Comparison of ENCODE assay signal across 8 cellular contexts in the genomic region with DNA sequence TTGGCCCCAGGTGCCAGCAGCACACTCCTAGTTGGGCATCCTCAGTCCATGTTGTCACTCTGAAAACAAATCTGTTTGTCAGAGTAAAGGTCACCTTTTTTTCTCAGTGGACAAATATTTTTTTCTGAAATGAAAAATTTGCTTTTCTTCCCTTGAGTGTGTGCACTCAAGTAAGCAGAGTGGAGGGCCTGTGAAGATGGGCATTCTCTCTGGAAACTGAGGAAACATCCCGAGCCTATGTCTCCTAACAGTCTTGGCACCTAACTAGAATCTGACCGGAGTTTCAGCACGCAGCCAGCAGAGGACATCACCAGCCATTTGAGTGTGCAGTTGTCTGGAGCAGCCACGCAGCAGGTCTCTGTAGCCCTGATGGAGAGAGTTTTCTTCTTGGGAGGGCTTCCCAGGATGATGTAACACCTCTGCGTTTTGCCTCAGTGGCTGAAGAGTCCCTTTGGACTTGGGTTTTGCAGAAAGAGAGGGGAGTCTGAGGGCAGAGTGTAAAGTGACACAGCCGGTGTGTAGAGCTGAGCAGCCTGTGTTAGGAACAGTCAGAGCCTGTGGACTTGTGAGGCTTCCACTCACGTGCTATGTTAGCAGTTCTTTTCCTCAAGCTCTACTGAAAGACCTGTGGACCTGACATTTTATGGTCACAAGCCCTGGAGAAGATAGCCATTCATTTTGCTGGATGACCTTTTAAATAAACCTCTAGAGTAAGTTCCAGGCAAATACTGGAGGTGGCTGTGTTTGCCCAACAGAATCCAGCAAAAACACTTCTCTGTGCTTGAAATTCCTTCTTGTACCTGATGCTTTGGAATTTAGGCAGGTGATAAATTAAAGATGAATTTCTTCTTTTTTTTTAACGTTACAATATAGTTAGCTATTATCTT. TPM values are rescaled to one million over a fixed set of nuclear protein-coding genes. Genes with fewer than 3 reads are reported as not detected.
DNase-seq lines count a peak whose midpoint lies in the region; ATAC-seq and TF ChIP-seq lines count a peak whose summit lies in the region.

No MANE protein-coding gene starts in this region.

- H3K27ac Mint-ChIP-seq in neural crest cell (ENCODE audit: unreplicated experiment), result peak overlapping the region; percentile 29

- BruUV-seq in Panc1 (replicated peaks; lab: Mats Ljungman, UMichigan), result no TSS peak

- no peak overlapping the region for H2BK12ac ChIP-seq in trophoblast cell (ENCODE audit: low read length)

- no peaks in the 10 kb centered on the region for H3K9me2 ChIP-seq in GM23248 (ENCODE audit: insufficient read depth)

- no peak overlapping the region for H2BK5ac ChIP-seq in trophoblast cell (ENCODE audit: low read depth, low read length, poor library complexity)

- ATAC-seq in Panc1, result peak; percentile 84
- ATAC-seq in activated T-cell treated with anti-CD3 and anti-CD28 coated beads, Interleukin-2, amount 50 U/mL, for 4 hours, result no peak
- ATAC-seq in HG02970 (IDR thresholded peaks at IDR 0.05; ENCODE audit: low FRiP score, unreplicated experiment), result no peak

- peaks cover 2% of the 10 kb centered on the region for H3K36me3 Mint-ChIP-seq in neural crest cell (ENCODE audit: low read depth)
- H3K36me3 Mint-ChIP-seq in activated T-cell treated with anti-CD3 and anti-CD28 coated beads, Interleukin-2, amount 50 U/mL, for 4 hours (ENCODE audit: insufficient read depth), result peaks cover 30% of the 10 kb centered on the region

- no peak overlapping the region for H3K4ac ChIP-seq in trophoblast cell (ENCODE audit: low read depth, low read length)

- CTCF ChIA-PET in BJ (lab: Yijun Ruan, JAX) (interaction anchor here (0.6 to 3.3 kb wide), 8 partner anchors 10 to 130 kb away, joined by 3 to 16 read pairs (median 3); no protein-coding TSS in a partner anchor), Panc1 (lab: Charles Lee) (no interaction called here)

- H3K9ac ChIP-seq in trophoblast cell (ENCODE audit: low read length) (no peak overlapping the region), GM23248 (no peak overlapping the region)

- no peaks in the 10 kb centered on the region for H3K9me3 Mint-ChIP-seq in neural crest cell
- H3K9me3 Mint-ChIP-seq in activated T-cell treated with anti-CD3 and anti-CD28 coated beads, Interleukin-2, amount 50 U/mL, for 4 hours, result no peaks in the 10 kb centered on the region

- peaks cover 4% of the 10 kb centered on the region for H3K79me1 ChIP-seq in trophoblast cell (ENCODE audit: low read length)

- peaks cover 13% of the 10 kb centered on the region for H3K4me1 Mint-ChIP-seq in neural crest cell
- H3K4me1 Mint-ChIP-seq in activated T-cell treated with anti-CD3 and anti-CD28 coated beads, Interleukin-2, amount 50 U/mL, for 4 hours (ENCODE audit: low read depth), result peaks cover 49% of the 10 kb centered on the region

- H3K4me1 ChIP-seq in Panc1 (ENCODE audit: control insufficient read depth, insufficient read depth, low read length) (peaks cover 21% of the 10 kb centered on the region), trophoblast cell (ENCODE audit: control insufficient read depth in 1 of 2, insufficient read depth in 2 of 2, low read length in 2 of 2) (peaks cover 6 to 12% of the 10 kb centered on the region in 2 experiments), GM23248 (ENCODE audit: insufficient read depth) (peaks cover 45% of the 10 kb centered on the region)

- no peak overlapping the region for H4K12ac ChIP-seq in trophoblast cell (ENCODE audit: low read depth, low read length)

- no peaks in the 10 kb centered on the region for H4K20me1 ChIP-seq in GM23248 (ENCODE audit: insufficient read depth)

- in situ Hi-C loops in Panc1 (cut with HindIII; ENCODE audit: low pct_unique_long_range_greater_than_20kb, low sequenced_read_pairs), result no loop called here
- in situ Hi-C loops in GM23248 (cut with MboI), result no loop called here

- intact Hi-C loops in Panc1 (cut with micrococcal nuclease; ENCODE audit: unreplicated experiment), result no loop called here

- H3K4me3 ChIP-seq in BJ (ENCODE audit: low read depth, low read length), result no peak overlapping the region
- no peak overlapping the region for H3K4me3 ChIP-seq in Panc1 (ENCODE audit: low read depth in 2 of 2, low read length in 2 of 2)
- H3K4me3 ChIP-seq in fibroblast of pulmonary artery (replicated peaks; ENCODE audit: low read depth, low read length), result no peak overlapping the region
- no peak overlapping the region for H3K4me3 ChIP-seq in trophoblast cell (ENCODE audit: low read depth, low read length)
- H3K4me3 ChIP-seq in GM23248, result no peak overlapping the region

- H3K27ac ChIP-seq in Panc1 (ENCODE audit: low read length) (peak overlapping the region; percentile 52; the same call in 1 of the 2 replicates), trophoblast cell (ENCODE audit: low read depth, low read length) (no peak overlapping the region), GM23248 (no peak overlapping the region)

- H3K9me3 ChIP-seq in Panc1 (ENCODE audit: control insufficient read depth, insufficient read depth, low read depth, low read length) (no peaks in the 10 kb centered on the region), trophoblast cell (ENCODE audit: insufficient read depth, low read depth, low read length) (no peaks in the 10 kb centered on the region), GM23248 (ENCODE audit: low read depth) (no peaks in the 10 kb centered on the region)

- no peak overlapping the region for H4K8ac ChIP-seq in trophoblast cell (ENCODE audit: low read depth, low read length)

- H3K18ac ChIP-seq in trophoblast cell (ENCODE audit: low read length), result no peak overlapping the region

- no CpG with 5 or more reads among the region's 8 CpGs for WGBS in trophoblast cell (ENCODE audit: extremely low coverage, insufficient coverage, insufficient read length)
- 80 to 86% methylated on average over 8 of the region's 8 CpGs for WGBS in GM23248 (ENCODE audit: low coverage in 1 of 2, low lambda C conversion rate in 2 of 2, missing lambda C conversion rate in 2 of 2), 2 experiments

- H3K14ac ChIP-seq in trophoblast cell (ENCODE audit: low read length), result no peak overlapping the region

- no peak overlapping the region for H2BK120ac ChIP-seq in trophoblast cell (ENCODE audit: insufficient read depth, low read length, poor library complexity)

- H3K27me3 ChIP-seq in BJ (ENCODE audit: control insufficient read depth, insufficient read depth, low read length), result no peaks in the 10 kb centered on the region
- no peaks in the 10 kb centered on the region for H3K27me3 ChIP-seq in Panc1 (ENCODE audit: control insufficient read depth, insufficient read depth, low read length)
- no peaks in the 10 kb centered on the region for H3K27me3 ChIP-seq in trophoblast cell (ENCODE audit: insufficient read depth, low read length)
- no peaks in the 10 kb centered on the region for H3K27me3 ChIP-seq in GM23248 (replicated peaks; ENCODE audit: insufficient read depth)

- H2AK5ac ChIP-seq in trophoblast cell (ENCODE audit: low read length), result no peak overlapping the region

- no peaks in the 10 kb centered on the region for H3K36me3 ChIP-seq in BJ (ENCODE audit: control insufficient read depth, insufficient read depth, low read length)
- H3K36me3 ChIP-seq in Panc1 (ENCODE audit: control insufficient read depth, insufficient read depth, low read length), result no peaks in the 10 kb centered on the region
- H3K36me3 ChIP-seq in trophoblast cell (ENCODE audit: control insufficient read depth in 1 of 2, insufficient read depth in 2 of 2, low read length in 2 of 2), result peaks cover 1 to 7% of the 10 kb centered on the region in 2 experiments
- no peaks in the 10 kb centered on the region for H3K36me3 ChIP-seq in GM23248 (ENCODE audit: low read depth)

- no peak overlapping the region for H4K91ac ChIP-seq in trophoblast cell (ENCODE audit: low read depth, low read length)

- H3K4me2 ChIP-seq in trophoblast cell (ENCODE audit: low read length), result no peak overlapping the region
- H3K4me2 ChIP-seq in GM23248 (ENCODE audit: unreplicated experiment), result no peak overlapping the region

- POLR2A ChIA-PET in BJ (lab: Charles Lee) (no interaction called here), Panc1 (lab: Charles Lee) (no interaction called here)

- peaks cover 33% of the 10 kb centered on the region for H3F3A ChIP-seq in GM23248 (ENCODE audit: insufficient read depth)

- TF ChIP-seq CTCF in BJ (IDR thresholded peaks at IDR 0.05; ENCODE audit: insufficient read depth, low read depth, low read length) (peak; percentile 37; the same call in 1 of the 2 replicates), Panc1 (IDR thresholded peaks at IDR 0.05) (peak; percentile 70), fibroblast of pulmonary artery (IDR thresholded peaks at IDR 0.05; ENCODE audit: low read length, missing control alignments) (peak; percentile 37), neural crest cell (conservative IDR thresholded peaks at IDR 0.05) (peak; percentile 13)

- H3K23ac ChIP-seq in trophoblast cell (ENCODE audit: low read length), result no peak overlapping the region

- no peak overlapping the region for H2AFZ ChIP-seq in trophoblast cell (ENCODE audit: insufficient read depth, low read length, poor library complexity)
- no peak overlapping the region for H2AFZ ChIP-seq in GM23248

- DNase-seq in BJ (ENCODE audit: low read depth) (no peak), Panc1 (ENCODE audit: low read depth, low spot score) (no peak), fibroblast of pulmonary artery (ENCODE audit: low read depth) (peak; percentile 35), neural crest cell (ENCODE audit: low read depth, low spot score) (no peak), trophoblast cell (no peak), GM23248 (no peak)
- DNase-seq in activated T-cell treated with anti-CD3 and anti-CD28 coated beads, Interleukin-2, amount 50 U/mL, for 4 hours, result no peak

- H3K79me2 ChIP-seq in trophoblast cell (ENCODE audit: control insufficient read depth, insufficient read depth, low read length, poor library complexity), result peaks cover 3% of the 10 kb centered on the region
- H3K79me2 ChIP-seq in GM23248 (ENCODE audit: insufficient read depth), result no peaks in the 10 kb centered on the region

- no peaks in the 10 kb centered on the region for H3K27me3 Mint-ChIP-seq in neural crest cell (ENCODE audit: low read depth)
- H3K27me3 Mint-ChIP-seq in activated T-cell treated with anti-CD3 and anti-CD28 coated beads, Interleukin-2, amount 50 U/mL, for 4 hours (ENCODE audit: low read depth), result no peaks in the 10 kb centered on the region

- no peak overlapping the region for H3K4me3 Mint-ChIP-seq in neural crest cell
- no peak overlapping the region for H3K4me3 Mint-ChIP-seq in activated T-cell treated with anti-CD3 and anti-CD28 coated beads, Interleukin-2, amount 50 U/mL, for 4 hours

RNA-seq across cellular contexts. Expression of gene ABHD2, which starts 51.6 kb away (rescaled TPM):
- 47.2 and 69.6 TPM in 2 replicates for polyA plus RNA-seq in BJ (2011; rRNA removed)
- polyA minus RNA-seq in BJ (2011; rRNA and poly(A)+ RNA removed), result 61.1 and 61.2 TPM in 2 replicates
- total RNA-seq in Panc1 (2021; ENCODE audit: unreplicated experiment), result 95.0 TPM
- 41.2 TPM for polyA plus RNA-seq in Panc1 (2012; ENCODE audit: insufficient read length)
- total RNA-seq in neural crest cell, result 31.0 and 33.3 TPM in 2 replicates
- 12.4 and 13.4 TPM in 2 replicates for polyA plus RNA-seq in trophoblast cell (2013)
- total RNA-seq in GM23248 (2014; rRNA removed; shearing (Covaris generic)), result 24.2 and 28.7 TPM in 2 replicates
- polyA plus RNA-seq in GM23248 (2016; fragmentation: Nextera tagmentation; extraction: Ambion mirVana), result 13.5 and 17.6 TPM in 2 replicates
- 10 to 100 TPM; 48.9 to 72.6 (median 64.1) TPM for total RNA-seq in activated T-cell treated with anti-CD3 and anti-CD28 coated beads, Interleukin-2, amount 50 U/mL, for 4 hours

Comparison
In these comparisons a context has a peak if more than half of its experiments do, and no peak if none do; other contexts are left out.
1. CTCF ChIP-seq: peak in every context shown above with its lines; median percentile 70 in Panc1; 37 in BJ; 37 in fibroblast of pulmonary artery; 13 in neural crest cell.